23 cellular contexts compared by ENCODE assay signal in the genomic region with DNA sequence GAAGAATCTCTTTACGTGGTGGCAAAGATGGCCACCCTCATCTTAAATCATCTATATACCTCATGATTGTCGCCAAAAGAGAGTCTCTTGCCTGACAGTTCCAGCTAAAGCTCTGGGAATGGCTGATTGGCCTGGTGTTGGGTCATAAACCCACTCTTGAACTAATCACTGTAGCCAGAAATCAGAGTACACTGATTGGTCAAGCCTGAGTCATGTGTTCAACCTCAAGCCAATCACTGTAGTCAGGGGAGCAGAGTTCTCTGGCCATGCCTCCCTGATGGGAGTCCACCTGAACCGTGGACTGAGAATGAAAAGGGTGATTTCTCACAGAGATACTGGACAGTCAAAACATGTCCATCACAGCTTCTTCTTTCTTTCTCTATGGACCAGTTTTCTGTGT. TPM values are rescaled to one million over a fixed set of nuclear protein-coding genes. Genes with fewer than 3 reads are reported as not detected.
DNase-seq lines count a peak whose midpoint lies in the region; ATAC-seq and TF ChIP-seq lines count a peak whose summit lies in the region.
"Had no signal": no experiment of that assay in that cellular context is flagged by ENCODE, and none has a peak within 500 bp of the region (broad histone marks: within the 10 kb centered on the region; RNA-seq: fewer than 3 reads in every experiment).

No MANE protein-coding gene starts in this region.

- TF ChIP-seq CTCF in AG04450 (IDR thresholded peaks at IDR 0.05; ENCODE audit: low read depth, low read length) (no peak), PC-3 (conservative IDR thresholded peaks at IDR 0.05; ENCODE audit: low read depth, low read length) (no peak), mammary epithelial cell (conservative IDR thresholded peaks at IDR 0.05 in 1 of 2, IDR thresholded peaks at IDR 0.05 in 1 of 2; ENCODE audit: extremely low read depth in 1 of 2, insufficient read depth in 1 of 2, low read depth in 1 of 2, low read length in 2 of 2) (no peak)

- CTCF ChIA-PET in AG04450 (lab: Charles Lee) = interaction anchor here (1.8 to 4.2 kb wide), 3 partner anchors 37 to 85 kb away, joined by 4 to 17 read pairs (median 8); no protein-coding TSS in a partner anchor
- CTCF ChIA-PET in PC-3 (lab: Charles Lee) = no interaction called here
- CTCF ChIA-PET in mammary epithelial cell (lab: Charles Lee; ENCODE audit: low non-redundant PET) = interaction anchor here (0.6 kb wide), 1 partner anchor 761 kb away, joined by 7 read pairs; no protein-coding TSS in a partner anchor

- no peak overlapping the region for H2AFZ ChIP-seq in PC-3 (ENCODE audit: low read length)
- H2AFZ ChIP-seq in mammary epithelial cell (ENCODE audit: low read depth, low read length) = peak overlapping the region; percentile 49

- intact Hi-C loops in PC-3 (cut with micrococcal nuclease) (no loop called here), mammary epithelial cell (cut with micrococcal nuclease) (loop anchor here (1.0 kb wide), 1 partner anchor 48 kb away; no protein-coding TSS in a partner anchor)

- in situ Hi-C loops in mammary epithelial cell (cut with MboI; ENCODE audit: low sequenced_read_pairs in 2 of 2) = no loop called here

- H3K4me2 ChIP-seq in PC-3 (ENCODE audit: low read length) (0 out of 2 replicates have a peak overlapping the region, but pooled peaks have one; percentile 15), mammary epithelial cell (ENCODE audit: insufficient read depth, low read depth, low read length) (no peak overlapping the region)
- H3K4me2 ChIP-seq: KMS-11 had no signal

- POLR2A ChIA-PET in AG04450 (lab: Yijun Ruan, JAX) = interaction anchor here (0.6 to 1.6 kb wide), 3 partner anchors 33 to 46 kb away, joined by 3 to 4 read pairs (median 3); partner anchors contain the start of gene RCN1
- POLR2A ChIA-PET in PC-3 (lab: Charles Lee; ENCODE audit: unreplicated experiment) = no interaction called here

- H3K79me2 ChIP-seq in PC-3 (ENCODE audit: low read length) = no peaks in the 10 kb centered on the region
- H3K79me2 ChIP-seq in mammary epithelial cell (ENCODE audit: insufficient read depth, low read length) = no peaks in the 10 kb centered on the region

- no peak for DNase-seq in AG04450 (ENCODE audit: low read depth, low spot score)
- DNase-seq in PC-3 = no peak
- DNase-seq in mammary epithelial cell = no peak
- peak; percentile 23 for DNase-seq in kidney tubule cell (ENCODE audit: low spot score)
- no peak for DNase-seq in COR-L47 (lab: John Stamatoyannopoulos, UW)
- DNase-seq in hippocampal formation (lab: John Stamatoyannopoulos, UW) = no peak
- no peak for DNase-seq in occipital lobe (lab: John Stamatoyannopoulos, UW)
- no peak for DNase-seq in T-helper 2 cell
- DNase-seq: activated CD8-positive, alpha-beta memory T cell treated with anti-CD3 and anti-CD28 coated beads for 24 hours; activated naive CD4-positive, alpha-beta T cell; activated T-cell treated with anti-CD3 and anti-CD28 coated beads, Interleukin-2, amount 50 U/mL, for 4 hours; adrenal gland; erythroblast; H7; NCI-H1694 treated with DMSO at 0.1 percent for 48 hours; NCI-H69; stimulated activated CD4-positive, alpha-beta T cell treated with anti-CD3 and anti-CD28 coated beads, Interleukin-4, amount 100 ng/mL, for 24 hours; stimulated activated naive CD8-positive, alpha-beta T cell treated with anti-CD3 and anti-CD28 coated beads, Interleukin-15, Interleukin-2, amounts not matched to agents 100 U/mL and 50 U/mL, for 24 hours; T-cell; tibial artery had no signal

- H3K27ac ChIP-seq in AG04450 (ENCODE audit: low read depth, low read length) (peak overlapping the region; percentile 71), PC-3 (ENCODE audit: low read length) (no peak overlapping the region), mammary epithelial cell (ENCODE audit: insufficient read depth, low read depth, low read length) (peak overlapping the region; percentile 74)
- H3K27ac ChIP-seq: adrenal gland, C4-2B, KMS-11, tibial artery had no signal

- H3K4me3 ChIP-seq in AG04450 (ENCODE audit: low read depth, low read length) (no peak overlapping the region), PC-3 (ENCODE audit: low read length) (no peak overlapping the region), mammary epithelial cell (replicated peaks in 1 of 3; ENCODE audit: insufficient read depth in 1 of 3, low read depth in 2 of 3, low read length in 3 of 3) (no peak overlapping the region)
- H3K4me3 ChIP-seq: adrenal gland, tibial artery had no signal

- H3K9me3 ChIP-seq in AG04450 (ENCODE audit: control insufficient read depth, insufficient read depth, low read length) (no peaks in the 10 kb centered on the region), PC-3 (ENCODE audit: low read length) (no peaks in the 10 kb centered on the region), mammary epithelial cell (replicated peaks; ENCODE audit: insufficient read depth, low read length) (no peaks in the 10 kb centered on the region)
- H3K9me3 ChIP-seq: adrenal gland, tibial artery had no signal

- H3K27me3 ChIP-seq in AG04450 (ENCODE audit: control insufficient read depth, insufficient read depth, low read length) = no peaks in the 10 kb centered on the region
- no peaks in the 10 kb centered on the region for H3K27me3 ChIP-seq in PC-3 (ENCODE audit: low read length)
- H3K27me3 ChIP-seq in mammary epithelial cell (ENCODE audit: insufficient read depth, low read length) = no peaks in the 10 kb centered on the region
- H3K27me3 ChIP-seq: adrenal gland, tibial artery had no signal

- dilution Hi-C loops in mammary epithelial cell (cut with HindIII; ENCODE audit: low sequenced_read_pairs) = no loop called here

- BruUV-seq in PC-3 (replicated peaks; lab: Mats Ljungman, UMichigan) (no TSS peak), mammary epithelial cell (replicated peaks; lab: Mats Ljungman, UMichigan) (no TSS peak)

- H3K9ac ChIP-seq in PC-3 (ENCODE audit: low read length) = no peak overlapping the region
- H3K9ac ChIP-seq in mammary epithelial cell (ENCODE audit: insufficient read depth, low read length) = no peak overlapping the region
- H3K9ac ChIP-seq: KMS-11 had no signal

- H3K36me3 ChIP-seq in PC-3 (ENCODE audit: low read depth, low read length) (no peaks in the 10 kb centered on the region), mammary epithelial cell (ENCODE audit: insufficient read depth, low read length) (no peaks in the 10 kb centered on the region)
- H3K36me3 ChIP-seq: adrenal gland, tibial artery had no signal

- H3K4me1 ChIP-seq in PC-3 (ENCODE audit: insufficient read depth, low read length) (peaks cover 10% of the 10 kb centered on the region; the same call in 1 of the 2 replicates), mammary epithelial cell (ENCODE audit: insufficient read depth, low read length) (peaks cover 18% of the 10 kb centered on the region)
- H3K4me1 ChIP-seq: adrenal gland had no signal

- no peaks in the 10 kb centered on the region for H3F3A ChIP-seq in PC-3 (ENCODE audit: low read length, unreplicated experiment)

- no peak for ATAC-seq in PC-3
- ATAC-seq: activated T-cell treated with anti-CD3 and anti-CD28 coated beads, Interleukin-2, amount 50 U/mL, for 4 hours; Right ventricle myocardium inferior; stimulated activated naive CD8-positive, alpha-beta T cell treated with anti-CD3 and anti-CD28 coated beads, Interleukin-15, Interleukin-2, amounts not matched to agents 100 U/mL and 50 U/mL, for 24 hours; T-cell had no signal

- H4K20me1 ChIP-seq in PC-3 (ENCODE audit: low read length) (no peaks in the 10 kb centered on the region), mammary epithelial cell (ENCODE audit: insufficient read depth, low read length) (no peaks in the 10 kb centered on the region)

- WGBS in mammary epithelial cell (ENCODE audit: low coverage, missing lambda C conversion rate) = 98% methylated on average over 3 of the region's 3 CpGs

- no peaks in the 10 kb centered on the region for H3K9me2 ChIP-seq in PC-3 (replicated peaks; ENCODE audit: low read length)

RNA-seq across cellular contexts. Expression of gene RCN1, which starts 45.8 kb away (rescaled TPM):
- polyA plus RNA-seq in AG04450 (2011; rRNA removed) (324 and 448 TPM in 2 replicates), mammary epithelial cell (59.9 TPM)
- polyA minus RNA-seq in AG04450 (2011; rRNA and poly(A)+ RNA removed) = 141 and 195 TPM in 2 replicates
- total RNA-seq in PC-3 (2014; rRNA removed) (94.6 and 110 TPM in 2 replicates), mammary epithelial cell (100 to 1,000 TPM; 101 to 163 TPM), occipital lobe (22.0 TPM)
- polyA minus RNA-seq in mammary epithelial cell = 29.8 TPM
